Comparison of ENCODE assay signal across 10 cellular contexts in the genomic region with DNA sequence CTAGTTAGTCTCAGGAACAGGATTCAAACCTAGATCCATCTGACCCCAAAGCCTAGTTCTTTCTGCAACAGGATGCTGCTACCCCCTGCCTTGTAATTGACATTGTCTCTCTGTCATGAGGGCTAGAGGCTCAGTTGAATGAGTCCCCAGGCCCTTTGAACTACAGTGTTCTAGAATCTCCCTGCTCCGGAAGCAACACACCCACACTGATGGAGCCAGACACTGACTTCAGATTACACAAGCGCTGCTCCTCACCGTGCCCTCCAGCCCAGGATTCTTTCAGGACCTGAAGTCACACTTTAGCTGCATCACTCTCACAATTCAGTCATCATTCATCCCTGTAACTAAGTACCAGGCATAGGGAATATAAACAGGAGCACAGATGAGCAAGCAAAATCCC.
DNase-seq lines count a peak whose midpoint lies in the region; ATAC-seq and TF ChIP-seq lines count a peak whose summit lies in the region.
"Had no signal": no experiment of that assay in that cellular context is flagged by ENCODE, and none has a peak within 500 bp of the region (broad histone marks: within the 10 kb centered on the region; RNA-seq: fewer than 3 reads in every experiment).

No MANE protein-coding gene starts in this region.

- H3K4me3 Mint-ChIP-seq in activated naive CD8-positive, alpha-beta T cell treated with anti-CD3 and anti-CD28 coated beads for 36 hours, result no peak overlapping the region

- ATAC-seq in Right ventricle myocardium inferior (peak; percentile 24), HG03108 (IDR thresholded peaks at IDR 0.05; ENCODE audit: unreplicated experiment) (no peak)

- no peaks in the 10 kb centered on the region for H3K9me3 ChIP-seq in liver (ENCODE audit: control insufficient read depth in 4 of 4, low read length in 3 of 4)

- no peaks in the 10 kb centered on the region for H3K27me3 Mint-ChIP-seq in activated naive CD8-positive, alpha-beta T cell treated with anti-CD3 and anti-CD28 coated beads for 36 hours

- H3K4me1 Mint-ChIP-seq in activated naive CD8-positive, alpha-beta T cell treated with anti-CD3 and anti-CD28 coated beads for 36 hours, result peaks cover 63% of the 10 kb centered on the region

- no peak for TF ChIP-seq CTCF in liver (IDR thresholded peaks at IDR 0.05; ENCODE audit: low read depth, low read length, missing input control)

- no peak overlapping the region for H3K9ac ChIP-seq in liver (ENCODE audit: low read depth in 1 of 2, low read length in 2 of 2)

- TF ChIP-seq RAD21 in liver (IDR thresholded peaks at IDR 0.05), result no peak

- H3K9me3 Mint-ChIP-seq in activated naive CD8-positive, alpha-beta T cell treated with anti-CD3 and anti-CD28 coated beads for 36 hours, result no peaks in the 10 kb centered on the region

- H3K27ac ChIP-seq in liver (ENCODE audit: low read depth in 1 of 2, low read length in 2 of 2) (no peak overlapping the region), substantia nigra (ENCODE audit: low read depth, low read length, poor library complexity, severe bottlenecking) (peak overlapping the region; percentile 49)

- H3K27ac Mint-ChIP-seq in activated naive CD8-positive, alpha-beta T cell treated with anti-CD3 and anti-CD28 coated beads for 36 hours, result peak overlapping the region; percentile 18

- no peaks in the 10 kb centered on the region for H3K27me3 ChIP-seq in liver (ENCODE audit: control insufficient read depth in 4 of 4, insufficient read depth in 4 of 4, low read length in 3 of 4)

- no peaks in the 10 kb centered on the region for H3K36me3 ChIP-seq in liver (ENCODE audit: control insufficient read depth in 4 of 4, insufficient read depth in 3 of 4, low read depth in 1 of 4, low read length in 3 of 4)

- no peak overlapping the region for H3K4me3 ChIP-seq in liver (ENCODE audit: low read depth in 1 of 3, low read length in 3 of 3)

- intact Hi-C loops in Right ventricle myocardium inferior (cut with DNase I) (no loop called here), cardiac septum (cut with DNase I) (no loop called here), posterior cingulate gyrus (cut with DNase I) (loop anchor here (2.0 kb wide), 1 partner anchor 75 kb away; no protein-coding TSS in a partner anchor)

- peaks cover 0 to 2% (median 0%) of the 10 kb centered on the region in 4 donors for H3K4me1 ChIP-seq in liver (ENCODE audit: control insufficient read depth in 4 of 4, insufficient read depth in 4 of 4, low read length in 3 of 4)

- DNase-seq in Right ventricle myocardium inferior (ENCODE audit: missing footprints), result no peak
- no peak for DNase-seq in cardiac septum (ENCODE audit: low spot score)
- peak; percentile 38 for DNase-seq in activated naive CD8-positive, alpha-beta T cell treated with anti-CD3 and anti-CD28 coated beads for 36 hours
- peak in 1 of 49 donors; percentile 27 for DNase-seq in substantia nigra (lab: John Stamatoyannopoulos, UW)
- DNase-seq in posterior cingulate gyrus, result no peak
- no peak for DNase-seq in NAMALWA (ENCODE audit: low spot score)
- DNase-seq: midbrain, NCI-H510A had no signal

- peaks cover 10% of the 10 kb centered on the region for H3K36me3 Mint-ChIP-seq in activated naive CD8-positive, alpha-beta T cell treated with anti-CD3 and anti-CD28 coated beads for 36 hours

- WGBS in liver, result 77% methylated on average over 3 of the region's 3 CpGs

TF ChIP-seq in liver, 16 proteins besides CTCF, POLR2A, EP300 and RAD21:
- TF ChIP-seq, protein P1, sequence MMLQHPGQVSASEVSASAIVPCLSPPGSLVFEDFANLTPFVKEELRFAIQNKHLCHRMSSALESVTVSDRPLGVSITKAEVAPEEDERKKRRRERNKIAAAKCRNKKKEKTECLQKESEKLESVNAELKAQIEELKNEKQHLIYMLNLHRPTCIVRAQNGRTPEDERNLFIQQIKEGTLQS (IDR thresholded peaks at IDR 0.05), result no peak
- TF ChIP-seq HNF4G (IDR thresholded peaks at IDR 0.05), result no peak
- peak; percentile 65 for TF ChIP-seq NR2F2 (IDR thresholded peaks at IDR 0.05)
- no peak for TF ChIP-seq TAF1 (conservative IDR thresholded peaks at IDR 0.05)
- TF ChIP-seq GABPA (IDR thresholded peaks at IDR 0.05 in 1 of 2, conservative IDR thresholded peaks at IDR 0.05 in 1 of 2), result no peak
